ENCODE assay signal across 18 cellular contexts in genomic region chr5:110969502-110969901, GRCh38.
DNase-seq lines count a peak whose midpoint lies in the region; ATAC-seq and TF ChIP-seq lines count a peak whose summit lies in the region.
"Had no signal": no experiment of that assay in that cellular context is flagged by ENCODE, and none has a peak within 500 bp of the region (broad histone marks: within the 10 kb centered on the region; RNA-seq: fewer than 3 reads in every experiment).

No MANE protein-coding gene starts in this region.

- peaks cover 6% of the 10 kb centered on the region for H3K27me3 Mint-ChIP-seq in activated T-cell treated with anti-CD3 and anti-CD28 coated beads, Interleukin-2, amount 50 U/mL, for 72 hours (ENCODE audit: low read depth)
- H3K27me3 Mint-ChIP-seq in chondrocyte (ENCODE audit: low read depth), result peaks cover 8% of the 10 kb centered on the region

- no peaks in the 10 kb centered on the region for H3K27me3 ChIP-seq in ACC112 (ENCODE audit: insufficient read depth, low read length)
- H3K27me3 ChIP-seq: SJCRH30 had no signal

- H3K36me3 Mint-ChIP-seq in activated T-cell treated with anti-CD3 and anti-CD28 coated beads, Interleukin-2, amount 50 U/mL, for 72 hours (ENCODE audit: insufficient read depth in 2 of 2), result no peaks in the 10 kb centered on the region
- no peaks in the 10 kb centered on the region for H3K36me3 Mint-ChIP-seq in chondrocyte (ENCODE audit: low read depth)
- H3K36me3 Mint-ChIP-seq: CD8-positive, alpha-beta memory T cell had no signal

- ATAC-seq in activated T-cell treated with anti-CD3 and anti-CD28 coated beads, Interleukin-2, amount 50 U/mL, for 72 hours (replicated peaks in 1 of 2), result no peak
- ATAC-seq: K562 had no signal

- H3K9me3 Mint-ChIP-seq in activated T-cell treated with anti-CD3 and anti-CD28 coated beads, Interleukin-2, amount 50 U/mL, for 72 hours, result no peaks in the 10 kb centered on the region
- no peaks in the 10 kb centered on the region for H3K9me3 Mint-ChIP-seq in chondrocyte (ENCODE audit: low read depth)

- H2AFZ ChIP-seq in ACC112 (ENCODE audit: low read length, unreplicated experiment), result peak overlapping the region; percentile 16

- no peak overlapping the region for H3K27ac Mint-ChIP-seq in activated T-cell treated with anti-CD3 and anti-CD28 coated beads, Interleukin-2, amount 50 U/mL, for 72 hours
- no peak overlapping the region for H3K27ac Mint-ChIP-seq in chondrocyte (ENCODE audit: unreplicated experiment)
- H3K27ac Mint-ChIP-seq: CD8-positive, alpha-beta memory T cell had no signal

- no peak overlapping the region for H3K4me3 ChIP-seq in ACC112 (ENCODE audit: low read depth, low read length)
- H3K4me3 ChIP-seq in foreskin fibroblast (ENCODE audit: low read depth in 1 of 2, low read length in 2 of 2), result no peak overlapping the region
- H3K4me3 ChIP-seq: K562, SJCRH30 had no signal

- H3K4me1 ChIP-seq in ACC112 (ENCODE audit: control insufficient read depth, insufficient read depth, low read length, unreplicated experiment), result no peaks in the 10 kb centered on the region
- H3K4me1 ChIP-seq: SJCRH30 had no signal

- H3K4me1 Mint-ChIP-seq in activated T-cell treated with anti-CD3 and anti-CD28 coated beads, Interleukin-2, amount 50 U/mL, for 72 hours (ENCODE audit: low read depth), result no peaks in the 10 kb centered on the region
- no peaks in the 10 kb centered on the region for H3K4me1 Mint-ChIP-seq in chondrocyte (ENCODE audit: low read depth)
- H3K4me1 Mint-ChIP-seq: CD8-positive, alpha-beta memory T cell had no signal

- H3K79me2 ChIP-seq in ACC112 (ENCODE audit: control insufficient read depth, insufficient read depth, low read length, unreplicated experiment), result no peaks in the 10 kb centered on the region

- no peak overlapping the region for H3K4me3 Mint-ChIP-seq in activated T-cell treated with anti-CD3 and anti-CD28 coated beads, Interleukin-2, amount 50 U/mL, for 72 hours
- no peak overlapping the region for H3K4me3 Mint-ChIP-seq in chondrocyte (ENCODE audit: unreplicated experiment)
- H3K4me3 Mint-ChIP-seq: CD8-positive, alpha-beta memory T cell had no signal

- no peak overlapping the region for H3K27ac ChIP-seq in ACC112 (ENCODE audit: low read depth, low read length)
- H3K27ac ChIP-seq: SJCRH30 had no signal

- DNase-seq in HCEC 1CT, result peak; percentile 1
- DNase-seq in NCI-H2107 (lab: John Stamatoyannopoulos, UW), result peak; percentile 17
- peak; percentile 87 for DNase-seq in NCI-H748 treated with DMSO at 0.1 percent for 48 hours (lab: John Stamatoyannopoulos, UW)
- no peak for DNase-seq in activated T-cell treated with anti-CD3 and anti-CD28 coated beads, Interleukin-2, amount 50 U/mL, for 72 hours
- no peak for DNase-seq in chondrocyte (ENCODE audit: low spot score)
- no peak for DNase-seq in D341Med (ENCODE audit: low spot score)
- no peak for DNase-seq in foreskin fibroblast
- DNase-seq: ACHN; C1 segment of cervical spinal cord; CD8-positive, alpha-beta memory T cell; DMS 273 treated with DMSO at 0.1 percent for 48 hours; NCI-H146; NCI-H2081 treated with DMSO at 0.1 percent for 48 hours; NCI-H446 treated with DMSO at 0.1 percent for 48 hours; SJCRH30; T1000 had no signal

- H3K36me3 ChIP-seq in ACC112 (ENCODE audit: insufficient read depth, low read length), result no peaks in the 10 kb centered on the region
- H3K36me3 ChIP-seq: SJCRH30 had no signal

- no peak for TF ChIP-seq CTCF in chondrocyte (IDR thresholded peaks at IDR 0.05)
- TF ChIP-seq CTCF in foreskin fibroblast (IDR thresholded peaks at IDR 0.05; ENCODE audit: low read depth, low read length), result no peak

Comparison
In these comparisons a context has a peak if more than half of its experiments do, and no peak if none do; other contexts are left out.
1. DNase-seq: peak in HCEC 1CT (single experiment), NCI-H2107 (single experiment) and NCI-H748 treated with DMSO at 0.1 percent for 48 hours (single experiment); none in activated T-cell treated with anti-CD3 and anti-CD28 coated beads, Interleukin-2, amount 50 U/mL, for 72 hours (0 of 2), chondrocyte (single experiment), D341Med (single experiment) and foreskin fibroblast (0 of 2).